In the genomic region with DNA sequence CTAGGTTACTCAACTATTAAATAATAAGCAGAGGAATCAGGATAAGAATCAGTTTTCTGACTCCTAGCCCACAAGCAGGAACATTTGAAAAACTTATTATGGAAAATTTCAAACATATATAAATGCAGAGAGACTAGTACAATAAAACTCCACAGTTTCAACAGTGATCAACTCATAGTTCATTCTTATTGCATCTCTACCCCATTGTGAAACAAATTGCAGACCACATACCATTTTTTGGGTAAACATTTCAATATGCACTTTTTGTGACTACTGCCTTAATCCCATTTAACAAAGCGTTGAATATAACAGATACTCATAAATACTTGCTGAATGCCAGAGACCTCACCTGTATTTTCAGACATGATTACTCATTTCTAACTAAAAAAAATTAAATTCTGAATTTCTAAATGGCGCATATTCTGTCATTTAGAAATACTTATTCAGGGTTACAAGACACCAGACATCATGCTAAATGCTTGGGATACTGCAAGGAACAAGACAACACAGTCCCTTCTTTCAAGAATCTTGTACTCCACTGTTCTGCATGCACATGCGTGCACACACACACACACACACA, we compare ENCODE assay signal across 17 cellular contexts. TPM values are rescaled to one million over a fixed set of nuclear protein-coding genes. Genes with fewer than 3 reads are reported as not detected.
DNase-seq lines count a peak whose midpoint lies in the region; ATAC-seq, FAIRE-seq and TF ChIP-seq lines count a peak whose summit lies in the region.
"Had no signal": no experiment of that assay in that cellular context is flagged by ENCODE, and none has a peak within 500 bp of the region (broad histone marks: within the 10 kb centered on the region; RNA-seq: fewer than 3 reads in every experiment).

No MANE protein-coding gene starts in this region.

- H3K27ac Mint-ChIP-seq in activated naive CD8-positive, alpha-beta T cell treated with anti-CD3 and anti-CD28 coated beads, Interleukin-2, amount 10 ng/mL, durations not matched to agents 7 days and 5 days, result no peak overlapping the region
- H3K27ac Mint-ChIP-seq: CD8-positive, alpha-beta memory T cell had no signal

- peak; percentile 59 for FAIRE-seq in urothelium cell line (lab: Jason Lieb, UNC)
- FAIRE-seq: astrocyte had no signal

- H3K27ac ChIP-seq in left ventricle myocardium inferior (replicated peaks), result peak overlapping the region; percentile 28
- H3K27ac ChIP-seq: heart left ventricle, HL-60, neutrophil had no signal

- peaks cover 44% of the 10 kb centered on the region for H3K4me1 Mint-ChIP-seq in activated naive CD8-positive, alpha-beta T cell treated with anti-CD3 and anti-CD28 coated beads, Interleukin-2, amount 10 ng/mL, durations not matched to agents 7 days and 5 days

- H3K27me3 Mint-ChIP-seq in activated naive CD8-positive, alpha-beta T cell treated with anti-CD3 and anti-CD28 coated beads, Interleukin-2, amount 10 ng/mL, durations not matched to agents 7 days and 5 days, result no peaks in the 10 kb centered on the region
- H3K27me3 Mint-ChIP-seq: CD8-positive, alpha-beta memory T cell had no signal

- intact Hi-C loops in left ventricle myocardium inferior (cut with micrococcal nuclease), result no loop called here
- intact Hi-C loops in Right ventricle myocardium superior (cut with DNase I), result no loop called here

- no peaks in the 10 kb centered on the region for H3K9me3 Mint-ChIP-seq in activated naive CD8-positive, alpha-beta T cell treated with anti-CD3 and anti-CD28 coated beads, Interleukin-2, amount 10 ng/mL, durations not matched to agents 7 days and 5 days

- DNase-seq in left ventricle myocardium inferior (no peak), Right ventricle myocardium superior (no peak), MV-4-11 (lab: John Stamatoyannopoulos, UW) (peak; percentile 40), urothelium cell line (ENCODE audit: low spot score) (no peak), GF-D8 (lab: John Stamatoyannopoulos, UW) (no peak)
- no peak for DNase-seq in activated naive CD8-positive, alpha-beta T cell treated with anti-CD3 and anti-CD28 coated beads, Interleukin-2, amount 10 ng/mL, durations not matched to agents 7 days and 5 days
- DNase-seq: activated CD8-positive, alpha-beta memory T cell treated with anti-CD3 and anti-CD28 coated beads for 24 hours; CD8-positive, alpha-beta memory T cell; heart left ventricle; NCI-H1105; NCI-H524 treated with DMSO at 0.1 percent for 48 hours; SHP77; stimulated activated CD8-positive, alpha-beta memory T cell treated with anti-CD3 and anti-CD28 coated beads, Interleukin-4, amount 100 ng/mL, for 48 hours had no signal

- H3K9me3 ChIP-seq in left ventricle myocardium inferior (replicated peaks), result peaks cover 4% of the 10 kb centered on the region
- H3K9me3 ChIP-seq: neutrophil had no signal

- peaks cover 57% of the 10 kb centered on the region for H3K36me3 Mint-ChIP-seq in activated naive CD8-positive, alpha-beta T cell treated with anti-CD3 and anti-CD28 coated beads, Interleukin-2, amount 10 ng/mL, durations not matched to agents 7 days and 5 days

- no peak for TF ChIP-seq CTCF in left ventricle myocardium inferior (IDR thresholded peaks at IDR 0.05; ENCODE audit: borderline replicate concordance)

- peak overlapping the region; percentile 6 for H3K4me3 Mint-ChIP-seq in activated naive CD8-positive, alpha-beta T cell treated with anti-CD3 and anti-CD28 coated beads, Interleukin-2, amount 10 ng/mL, durations not matched to agents 7 days and 5 days
- H3K4me3 Mint-ChIP-seq: CD8-positive, alpha-beta memory T cell had no signal

- H3K4me3 ChIP-seq in left ventricle myocardium inferior, result no peak overlapping the region
- H3K4me3 ChIP-seq: heart left ventricle had no signal

- no peaks in the 10 kb centered on the region for H3K36me3 ChIP-seq in left ventricle myocardium inferior
- H3K36me3 ChIP-seq: neutrophil had no signal

- H3K4me1 ChIP-seq in left ventricle myocardium inferior, result peaks cover 86% of the 10 kb centered on the region

- POLR2A ChIA-PET in activated naive CD8-positive, alpha-beta T cell treated with anti-CD3 and anti-CD28 coated beads, Interleukin-2, amount 10 ng/mL, durations not matched to agents 7 days and 5 days (lab: Charles Lee), result no interaction called here

- no peaks in the 10 kb centered on the region for H3K27me3 ChIP-seq in left ventricle myocardium inferior (ENCODE audit: low read depth)
- H3K27me3 ChIP-seq: heart left ventricle, neutrophil had no signal

- no peak for ATAC-seq in Right ventricle myocardium superior (ENCODE audit: poor library complexity)
- ATAC-seq in activated naive CD8-positive, alpha-beta T cell treated with anti-CD3 and anti-CD28 coated beads, Interleukin-2, amount 10 ng/mL, durations not matched to agents 7 days and 5 days (ENCODE audit: low read depth), result no peak
- ATAC-seq in GM21825 (IDR thresholded peaks at IDR 0.05; ENCODE audit: unreplicated experiment), result no peak

RNA-seq across cellular contexts. Expression of a gene that starts 11.4 kb away (rescaled TPM):
- total RNA-seq in left ventricle myocardium inferior, result 16.5 TPM
- 22.3 TPM for total RNA-seq in Right ventricle myocardium superior
- 10 to 100 TPM; 98.6 to 99.8 TPM for total RNA-seq in activated naive CD8-positive, alpha-beta T cell treated with anti-CD3 and anti-CD28 coated beads, Interleukin-2, amount 10 ng/mL, durations not matched to agents 7 days and 5 days
